In genomic region chr4:4549534-4549933, GRCh38 we compare ENCODE assay signal across 17 cellular contexts. TPM values are rescaled to one million over a fixed set of nuclear protein-coding genes. Genes with fewer than 3 reads are reported as not detected.
DNase-seq lines count a peak whose midpoint lies in the region; ATAC-seq and TF ChIP-seq lines count a peak whose summit lies in the region.
"Had no signal": no experiment of that assay in that cellular context is flagged by ENCODE, and none has a peak within 500 bp of the region (broad histone marks: within the 10 kb centered on the region; RNA-seq: fewer than 3 reads in every experiment).

No MANE protein-coding gene starts in this region.

- peaks cover 38% of the 10 kb centered on the region for H3K4me1 Mint-ChIP-seq in HFFc6 (ENCODE audit: low read depth)
- H3K4me1 Mint-ChIP-seq: B cell had no signal

- DNase-seq in A172 (ENCODE audit: low spot score) (peak; percentile 77), HFFc6 (peak; percentile 36), Panc1 (ENCODE audit: low read depth, low spot score) (no peak), kidney tubule cell (ENCODE audit: low spot score) (peak; percentile 14), NCI-H2107 (lab: John Stamatoyannopoulos, UW) (no peak), hypothalamus (lab: John Stamatoyannopoulos, UW) (no peak), HPDE6-E6E7 (ENCODE audit: extremely low spot score) (no peak)
- DNase-seq: 8988T; Caco-2; CD4-positive, CD25-positive, alpha-beta regulatory T cell; NCI-H1105 treated with DMSO at 0.1 percent for 48 hours; NCI-H187; NCI-H226; NCI-H524 treated with DMSO at 0.1 percent for 48 hours had no signal

- H3K27ac ChIP-seq in Panc1 (ENCODE audit: low read length) = no peak overlapping the region
- H3K27ac ChIP-seq: PC-9 had no signal

- no peak overlapping the region for H3K4me3 Mint-ChIP-seq in HFFc6
- H3K4me3 Mint-ChIP-seq: B cell; CD4-positive, CD25-positive, alpha-beta regulatory T cell had no signal

- TF ChIP-seq CTCF in HFFc6 (IDR thresholded peaks at IDR 0.05) (no peak), Panc1 (IDR thresholded peaks at IDR 0.05) (no peak)

- in situ Hi-C loops in Panc1 (cut with HindIII; ENCODE audit: low pct_unique_long_range_greater_than_20kb, low sequenced_read_pairs) = no loop called here

- CTCF ChIA-PET in Panc1 (lab: Charles Lee) = no interaction called here

- H3K9me3 Mint-ChIP-seq in HFFc6 = 0 out of 2 replicates have a peak, but pooled peaks cover 4% of the 10 kb centered on the region

- no peaks in the 10 kb centered on the region for H3K4me1 ChIP-seq in Panc1 (ENCODE audit: control insufficient read depth, insufficient read depth, low read length)
- H3K4me1 ChIP-seq: Caco-2 had no signal

- peaks cover 2% of the 10 kb centered on the region for H3K27me3 Mint-ChIP-seq in HFFc6 (ENCODE audit: insufficient read depth)
- H3K27me3 Mint-ChIP-seq: B cell; CD4-positive, CD25-positive, alpha-beta regulatory T cell had no signal

- H3K9me3 ChIP-seq in Panc1 (ENCODE audit: control insufficient read depth, insufficient read depth, low read depth, low read length) = no peaks in the 10 kb centered on the region
- H3K9me3 ChIP-seq: Caco-2 had no signal

- no peaks in the 10 kb centered on the region for H3K36me3 ChIP-seq in Panc1 (ENCODE audit: control insufficient read depth, insufficient read depth, low read length)

- no peak overlapping the region for H3K4me3 ChIP-seq in Panc1 (ENCODE audit: low read depth in 2 of 2, low read length in 2 of 2)
- H3K4me3 ChIP-seq: PC-9 had no signal

- H3K36me3 Mint-ChIP-seq in HFFc6 (ENCODE audit: low read depth) = peaks cover 58% of the 10 kb centered on the region

- no peak overlapping the region for H3K27ac Mint-ChIP-seq in HFFc6
- H3K27ac Mint-ChIP-seq: B cell; CD4-positive, CD25-positive, alpha-beta regulatory T cell had no signal

- ATAC-seq in Panc1 = peak; percentile 84
- ATAC-seq in HG02571 (IDR thresholded peaks at IDR 0.05; ENCODE audit: unreplicated experiment) = no peak

- intact Hi-C loops in Panc1 (cut with micrococcal nuclease; ENCODE audit: unreplicated experiment) = no loop called here

- H3K27me3 ChIP-seq in Panc1 (ENCODE audit: control insufficient read depth, insufficient read depth, low read length) = no peaks in the 10 kb centered on the region

- no TSS peak for BruUV-seq in Panc1 (replicated peaks; lab: Mats Ljungman, UMichigan)

- POLR2A ChIA-PET in Panc1 (lab: Charles Lee) = no interaction called here

RNA-seq across cellular contexts. Expression of gene STX18, which starts 7.7 kb away (rescaled TPM):
- 36.0 and 43.8 TPM in 2 replicates for total RNA-seq in A172 (2014; rRNA removed; shearing (Covaris generic))
- 10 to 100 TPM; 27.5 to 37.1 (median 29.8) TPM for total RNA-seq in HFFc6 (2021; fragmentation: NEBNext Ultra II Directional; extraction: Animal tissue kit (Norgen Biotek cat#: 25700))
- 15.0 TPM for total RNA-seq in Panc1 (2021; ENCODE audit: unreplicated experiment)
- 10.8 TPM for polyA plus RNA-seq in Panc1 (2012; ENCODE audit: insufficient read length)

Comparison
In these comparisons a context has a peak if more than half of its experiments do, and no peak if none do; other contexts are left out.
1. DNase-seq: peak in A172 (single experiment), HFFc6 (single experiment) and kidney tubule cell (single experiment); none in Panc1 (single experiment), NCI-H2107 (single experiment), hypothalamus (0 of 51) and HPDE6-E6E7 (single experiment).